ENCODE assay signal across 19 cellular contexts in the genomic region with DNA sequence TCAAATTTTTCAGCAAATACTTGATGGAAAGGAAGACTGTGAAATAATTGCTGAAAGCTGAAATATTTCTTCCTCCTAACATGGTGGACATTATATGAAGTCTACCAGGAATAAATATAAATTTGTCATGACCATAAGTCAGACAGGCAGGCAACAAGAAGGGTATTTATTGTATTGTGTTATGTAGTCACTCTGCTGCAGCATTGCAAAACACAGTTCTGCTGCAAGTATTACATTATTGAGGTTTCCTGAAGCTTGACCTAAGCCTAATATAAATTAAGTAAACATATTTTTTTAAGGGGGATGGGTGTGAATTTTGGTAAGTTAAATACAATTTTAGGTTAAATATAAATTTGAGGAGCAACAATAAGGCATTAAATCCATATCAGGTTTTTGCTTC.
"Had no signal": no experiment of that assay in that cellular context is flagged by ENCODE, and none has a peak within 500 bp of the region (broad histone marks: within the 10 kb centered on the region; RNA-seq: fewer than 3 reads in every experiment).

No MANE protein-coding gene starts in this region.

- H3K9me3 ChIP-seq: right atrium auricular region, sigmoid colon, stomach, thoracic aorta had no signal

- H3K27ac ChIP-seq: coronary artery, dorsolateral prefrontal cortex, hepatocyte, right atrium auricular region, sigmoid colon, stomach, thoracic aorta had no signal

- H3K27ac Mint-ChIP-seq: naive thymus-derived CD4-positive, alpha-beta T cell; nephron progenitor cell; type B pancreatic cell had no signal

- H3K27me3 ChIP-seq: hepatocyte, right atrium auricular region, sigmoid colon, stomach had no signal

- H3K4me2 ChIP-seq: hepatocyte had no signal

- H3K4me3 Mint-ChIP-seq: naive thymus-derived CD4-positive, alpha-beta T cell; nephron progenitor cell; type B pancreatic cell had no signal

- H3K4me1 ChIP-seq: right atrium auricular region had no signal

- ATAC-seq: naive thymus-derived CD4-positive, alpha-beta T cell had no signal

- H3K36me3 Mint-ChIP-seq: naive thymus-derived CD4-positive, alpha-beta T cell; type B pancreatic cell had no signal

- H3K27me3 Mint-ChIP-seq: type B pancreatic cell had no signal

- H3K4me3 ChIP-seq: coronary artery, dorsolateral prefrontal cortex, hepatocyte, right atrium auricular region, sigmoid colon, stomach, thoracic aorta had no signal

- H2AFZ ChIP-seq: hepatocyte had no signal

- DNase-seq: dorsolateral prefrontal cortex; effector CD8-positive, alpha-beta T cell; foreskin fibroblast; head of caudate nucleus; kidney glomerular epithelial cell; naive thymus-derived CD4-positive, alpha-beta T cell; nephron progenitor cell; posterior cingulate gyrus; sigmoid colon; small intestine; stimulated activated CD4-positive, alpha-beta T cell treated with anti-CD3 and anti-CD28 coated beads, Interleukin-12 subunit alpha, Interleukin-12 subunit beta, amount 100 ng/mL, for 4 hours; stimulated activated naive CD4-positive, alpha-beta T cell; stomach; substantia nigra had no signal

- H3K79me2 ChIP-seq: hepatocyte had no signal

- H3K36me3 ChIP-seq: right atrium auricular region, sigmoid colon, stomach, thoracic aorta had no signal

- H3K4me1 Mint-ChIP-seq: naive thymus-derived CD4-positive, alpha-beta T cell; nephron progenitor cell had no signal
